Comparison of ENCODE assay signal across 9 cellular contexts in genomic region chr3:188948658-188949400, GRCh38.
DNase-seq lines count a peak whose midpoint lies in the region; ATAC-seq and TF ChIP-seq lines count a peak whose summit lies in the region.
"Had no signal": no experiment of that assay in that cellular context is flagged by ENCODE, and none has a peak within 500 bp of the region (broad histone marks: within the 10 kb centered on the region; RNA-seq: fewer than 3 reads in every experiment).

No MANE protein-coding gene starts in this region.

- no peaks in the 10 kb centered on the region; the same call in 1 of the 2 replicates for H3K4me1 ChIP-seq in HAP-1
- H3K4me1 ChIP-seq in CD4-positive, alpha-beta memory T cell (ENCODE audit: insufficient read depth, low read length): no peaks in the 10 kb centered on the region
- H3K4me1 ChIP-seq: SJCRH30 had no signal

- TF ChIP-seq CTCF in RWPE1 (conservative IDR thresholded peaks at IDR 0.05; ENCODE audit: low read depth) (no peak), fibroblast of mammary gland (conservative IDR thresholded peaks at IDR 0.05; ENCODE audit: control insufficient read depth, insufficient read depth, low read depth, low read length) (no peak), WERI-Rb-1 (IDR thresholded peaks at IDR 0.05; ENCODE audit: low read depth, low read length) (no peak)

- no peaks in the 10 kb centered on the region for H3K36me3 ChIP-seq in HAP-1 (replicated peaks)
- no peaks in the 10 kb centered on the region for H3K36me3 ChIP-seq in WERI-Rb-1
- no peaks in the 10 kb centered on the region for H3K36me3 ChIP-seq in CD4-positive, alpha-beta memory T cell (ENCODE audit: insufficient read depth, low read length)
- H3K36me3 ChIP-seq: SJCRH30 had no signal

- peaks cover 3 to 9% of the 10 kb centered on the region in 2 donors for H3K27me3 Mint-ChIP-seq in CD4-positive, alpha-beta memory T cell

- H3K27me3 ChIP-seq in HAP-1 (ENCODE audit: low read depth) (no peaks in the 10 kb centered on the region), WERI-Rb-1 (ENCODE audit: insufficient read depth, low read depth, severe bottlenecking) (peaks cover 4% of the 10 kb centered on the region)
- H3K27me3 ChIP-seq in CD4-positive, alpha-beta memory T cell (ENCODE audit: insufficient read depth, low read length): no peaks in the 10 kb centered on the region
- H3K27me3 ChIP-seq: SJCRH30 had no signal

- intact Hi-C loops in CD4-positive, alpha-beta memory T cell (cut with micrococcal nuclease): no loop called here

- POLR2A ChIA-PET in RWPE1 (lab: Yijun Ruan, JAX; ENCODE audit: low non-redundant PET): no interaction called here
- POLR2A ChIA-PET in CD4-positive, alpha-beta memory T cell (lab: Charles Lee; ENCODE audit: partially characterized antibody): no interaction called here

- H3K27ac ChIP-seq in RWPE1 (peak overlapping the region; percentile 100), WERI-Rb-1 (no peak overlapping the region)
- no peak overlapping the region for H3K27ac ChIP-seq in CD4-positive, alpha-beta memory T cell (ENCODE audit: low read depth, low read length)
- H3K27ac ChIP-seq: SJCRH30 had no signal

- DNase-seq in HAP-1 (ENCODE audit: low spot score in 2 of 2) (peak; percentile 11 to 20), RWPE1 (ENCODE audit: low spot score) (peak; percentile 65), fibroblast of mammary gland (ENCODE audit: low read depth) (peak; percentile 99), occipital lobe (lab: John Stamatoyannopoulos, UW) (peak; percentile 19), WERI-Rb-1 (no peak)
- DNase-seq in CD4-positive, alpha-beta memory T cell: no peak

- in situ Hi-C loops in HAP-1 (cut with MboI; ENCODE audit: low sequenced_read_pairs): no loop called here

- H3K4me3 ChIP-seq in HAP-1: no peak overlapping the region
- H3K4me3 ChIP-seq in fibroblast of mammary gland (ENCODE audit: control insufficient read depth, low read depth, low read length): peak overlapping the region; percentile 31
- H3K4me3 ChIP-seq in WERI-Rb-1 (ENCODE audit: low read depth, low read length): no peak overlapping the region
- no peak overlapping the region for H3K4me3 ChIP-seq in CD4-positive, alpha-beta memory T cell (ENCODE audit: low read length in 2 of 2)

- H3K4me1 Mint-ChIP-seq in CD4-positive, alpha-beta memory T cell: peaks cover 0 to 3% (median 0%) of the 10 kb centered on the region in 4 donors

- H3K27ac Mint-ChIP-seq in CD4-positive, alpha-beta memory T cell: no peak overlapping the region

- CTCF ChIA-PET in RWPE1 (lab: Yijun Ruan, JAX): interaction anchor here (0.6 to 1.8 kb wide), 3 partner anchors 120 to 1208 kb away, joined by 3 to 6 read pairs (median 3); no protein-coding TSS in a partner anchor
- CTCF ChIA-PET in CD4-positive, alpha-beta memory T cell (lab: Charles Lee; ENCODE audit: partially characterized antibody): interaction anchor here (6.1 to 6.7 kb wide), 2 partner anchors 6 to 1210 kb away, joined by 33 to 70 read pairs; no protein-coding TSS in a partner anchor

- H3K9me3 Mint-ChIP-seq in CD4-positive, alpha-beta memory T cell: no peaks in the 10 kb centered on the region

- ATAC-seq in HG03045 (IDR thresholded peaks at IDR 0.05; ENCODE audit: unreplicated experiment): no peak
- ATAC-seq in GM19324 (IDR thresholded peaks at IDR 0.05; ENCODE audit: low FRiP score, unreplicated experiment): no peak

- no peak overlapping the region for H3K4me3 Mint-ChIP-seq in CD4-positive, alpha-beta memory T cell

- H3K9me3 ChIP-seq in HAP-1 (no peaks in the 10 kb centered on the region), WERI-Rb-1 (ENCODE audit: severe bottlenecking) (no peaks in the 10 kb centered on the region)
- no peaks in the 10 kb centered on the region for H3K9me3 ChIP-seq in CD4-positive, alpha-beta memory T cell (ENCODE audit: control insufficient read depth in 1 of 2, low read length in 2 of 2)
- H3K9me3 ChIP-seq: SJCRH30 had no signal

- H3K36me3 Mint-ChIP-seq in CD4-positive, alpha-beta memory T cell: no peaks in the 10 kb centered on the region

Comparison
In these comparisons a context has a peak if more than half of its experiments do, and no peak if none do; other contexts are left out.
1. DNase-seq: peak in HAP-1 (2 of 2), RWPE1 (single experiment), fibroblast of mammary gland (single experiment) and occipital lobe (single experiment); none in WERI-Rb-1 (single experiment) and CD4-positive, alpha-beta memory T cell (0 of 5).